In the genomic region with DNA sequence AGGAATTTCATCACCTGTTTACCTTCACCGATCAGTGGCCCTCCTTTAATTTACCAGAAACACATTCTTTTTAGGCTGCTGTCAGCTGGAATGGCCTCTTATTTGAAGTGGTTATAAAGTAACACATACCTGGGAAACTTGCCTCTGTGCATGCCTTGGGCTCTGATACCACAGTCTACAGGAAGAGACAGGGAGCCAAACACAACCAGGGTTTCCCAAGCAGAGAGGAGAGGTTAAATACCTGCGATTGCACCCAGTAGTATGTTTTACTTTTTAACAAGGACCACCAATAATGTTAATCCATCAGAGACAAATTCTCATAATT, we compare ENCODE assay signal across 26 cellular contexts.
"Had no signal": no experiment of that assay in that cellular context is flagged by ENCODE, and none has a peak within 500 bp of the region (broad histone marks: within the 10 kb centered on the region; RNA-seq: fewer than 3 reads in every experiment).

No MANE protein-coding gene starts in this region.

- H3K4me2 ChIP-seq: KMS-11, SK-N-SH had no signal

- H3K4me3 Mint-ChIP-seq: activated CD4-positive, alpha-beta T cell treated with anti-CD3 and anti-CD28 coated beads for 36 hours; activated CD4-positive, alpha-beta T cell treated with anti-CD3 and anti-CD28 coated beads, Interleukin-2, amount 10 ng/mL, durations not matched to agents 7 days and 5 days; activated CD8-positive, alpha-beta T cell treated with anti-CD3 and anti-CD28 coated beads, Interleukin-2, amount 10 ng/mL, durations not matched to agents 7 days and 5 days; activated naive CD4-positive, alpha-beta T cell treated with anti-CD3 and anti-CD28 coated beads for 36 hours; activated T-cell treated with anti-CD3 and anti-CD28 coated beads, Interleukin-2, amount 50 U/mL, for 24 hours; brain; T-helper 1 cell treated with Interleukin-12 subunit alpha and Interleukin-12 subunit beta and Interleukin-4 antibody, amounts not matched to agents 30 μg/mL and 1 μg/mL, for 36 hours; T-helper 2 cell treated with Interferon-gamma antibody and Interleukin-4, amounts not matched to agents 5 μg/mL and 100 μg/mL, for 36 hours; WTC11 had no signal

- ATAC-seq: activated CD4-positive, alpha-beta T cell treated with anti-CD3 and anti-CD28 coated beads for 36 hours; activated CD4-positive, CD25-positive, alpha-beta regulatory T cell treated with anti-CD3 and anti-CD28 coated beads, Interleukin-2, amount 50 U/mL, for 24 hours; activated CD8-positive, alpha-beta T cell treated with anti-CD3 and anti-CD28 coated beads, Interleukin-2, amount 10 ng/mL, durations not matched to agents 7 days and 5 days; activated naive CD4-positive, alpha-beta T cell treated with anti-CD3 and anti-CD28 coated beads, Interleukin-2, amount 50 U/mL, for 72 hours; Panc1 had no signal

- H3K9me3 Mint-ChIP-seq: activated CD4-positive, alpha-beta T cell treated with anti-CD3 and anti-CD28 coated beads, Interleukin-2, amount 10 ng/mL, durations not matched to agents 7 days and 5 days; activated naive CD4-positive, alpha-beta T cell treated with anti-CD3 and anti-CD28 coated beads for 36 hours; activated naive CD4-positive, alpha-beta T cell treated with anti-CD3 and anti-CD28 coated beads, Interleukin-2, amount 50 U/mL, for 72 hours; T-helper 1 cell treated with Interleukin-12 subunit alpha and Interleukin-12 subunit beta and Interleukin-4 antibody, amounts not matched to agents 30 μg/mL and 1 μg/mL, for 36 hours; WTC11 had no signal

- H3K4me1 Mint-ChIP-seq: activated CD4-positive, alpha-beta T cell treated with anti-CD3 and anti-CD28 coated beads for 36 hours; activated CD4-positive, alpha-beta T cell treated with anti-CD3 and anti-CD28 coated beads, Interleukin-2, amount 10 ng/mL, durations not matched to agents 7 days and 5 days; brain had no signal

- H3K9ac ChIP-seq: KMS-11, SK-N-SH had no signal

- H3K27ac Mint-ChIP-seq: activated CD4-positive, alpha-beta T cell treated with anti-CD3 and anti-CD28 coated beads for 36 hours; activated CD4-positive, alpha-beta T cell treated with anti-CD3 and anti-CD28 coated beads, Interleukin-2, amount 10 ng/mL, durations not matched to agents 7 days and 5 days; activated CD8-positive, alpha-beta T cell treated with anti-CD3 and anti-CD28 coated beads, Interleukin-2, amount 10 ng/mL, durations not matched to agents 7 days and 5 days; activated naive CD4-positive, alpha-beta T cell treated with anti-CD3 and anti-CD28 coated beads for 36 hours; activated naive CD4-positive, alpha-beta T cell treated with anti-CD3 and anti-CD28 coated beads, Interleukin-2, amount 50 U/mL, for 72 hours; activated T-cell treated with anti-CD3 and anti-CD28 coated beads, Interleukin-2, amount 50 U/mL, for 24 hours; brain; T-helper 1 cell treated with Interleukin-12 subunit alpha and Interleukin-12 subunit beta and Interleukin-4 antibody, amounts not matched to agents 30 μg/mL and 1 μg/mL, for 36 hours; T-helper 2 cell treated with Interferon-gamma antibody and Interleukin-4, amounts not matched to agents 5 μg/mL and 100 μg/mL, for 36 hours; WTC11 had no signal

- H3K9me2 ChIP-seq: SK-N-SH had no signal

- DNase-seq: activated CD4-positive, alpha-beta T cell treated with anti-CD3 and anti-CD28 coated beads for 36 hours; activated CD4-positive, alpha-beta T cell treated with anti-CD3 and anti-CD28 coated beads, Interleukin-2, amount 10 ng/mL, durations not matched to agents 7 days and 5 days; activated CD4-positive, alpha-beta T cell treated with anti-CD3 and anti-CD28 coated beads, Interleukin-2, amount 50 U/mL, for 48 hours; activated CD8-positive, alpha-beta T cell treated with anti-CD3 and anti-CD28 coated beads, Interleukin-2, amount 10 ng/mL, durations not matched to agents 7 days and 5 days; activated gamma-delta T cell treated with Interleukin-2 at 50 U/mL for 16 hours; activated naive CD4-positive, alpha-beta T cell treated with anti-CD3 and anti-CD28 coated beads for 36 hours; activated T-cell treated with anti-CD3 and anti-CD28 coated beads, Interleukin-2, amount 50 U/mL, for 24 hours; adrenal gland; anterior cingulate cortex; NCI-H1092 treated with DMSO at 0.1 percent for 48 hours; NCI-H1436; NCI-H1694; NCI-H2029; NCI-H345; NCI-H524 treated with DMSO at 0.1 percent for 48 hours; SHP77; SK-N-SH had no signal

- H3K27ac ChIP-seq: adrenal gland, KMS-11, SJSA1 had no signal

- H3K36me3 Mint-ChIP-seq: activated naive CD4-positive, alpha-beta T cell treated with anti-CD3 and anti-CD28 coated beads, Interleukin-2, amount 50 U/mL, for 72 hours; brain; WTC11 had no signal

- H3K4me3 ChIP-seq: adrenal gland, SJSA1 had no signal

- H3K27me3 ChIP-seq: adrenal gland, SJSA1 had no signal

- H3K36me3 ChIP-seq: adrenal gland, SJSA1 had no signal

- H3K4me1 ChIP-seq: SJSA1 had no signal

- H3K27me3 Mint-ChIP-seq: activated CD4-positive, alpha-beta T cell treated with anti-CD3 and anti-CD28 coated beads, Interleukin-2, amount 10 ng/mL, durations not matched to agents 7 days and 5 days; brain had no signal

- H3K9me3 ChIP-seq: SJSA1, SK-N-SH had no signal
